ENCODE assay signal across 10 cellular contexts in genomic region chrX:316351-317325, GRCh38. TPM values are rescaled to one million over a fixed set of nuclear protein-coding genes. Genes with fewer than 3 reads are reported as not detected.
DNase-seq lines count a peak whose midpoint lies in the region; ATAC-seq and TF ChIP-seq lines count a peak whose summit lies in the region.
"Had no signal": no experiment of that assay in that cellular context is flagged by ENCODE, and none has a peak within 500 bp of the region (broad histone marks: within the 10 kb centered on the region; RNA-seq: fewer than 3 reads in every experiment).

No MANE protein-coding gene starts in this region.

- TF ChIP-seq CTCF in CD8-positive, alpha-beta T cell (IDR thresholded peaks at IDR 0.05) = no peak

- CTCF ChIA-PET in CD8-positive, alpha-beta T cell (lab: Charles Lee) = no interaction called here

- intact Hi-C loops in CD8-positive, alpha-beta T cell (cut with DNase I, micrococcal nuclease) = no loop called here

- peaks cover 28% of the 10 kb centered on the region for H3K4me1 ChIP-seq in CD8-positive, alpha-beta T cell (ENCODE audit: insufficient read depth, low read length)
- H3K4me1 ChIP-seq in Karpas-422 (ENCODE audit: low read length) = peaks cover 16% of the 10 kb centered on the region
- peaks cover 5 to 8% of the 10 kb centered on the region in 2 donors for H3K4me1 ChIP-seq in neuronal stem cell (ENCODE audit: control insufficient read depth in 2 of 2, insufficient read depth in 1 of 2, low read depth in 1 of 2, low read length in 2 of 2)

- H4K20me1 ChIP-seq in Karpas-422 (ENCODE audit: insufficient read depth, low read depth, low read length) = peaks cover 7% of the 10 kb centered on the region; the same call in 1 of the 2 replicates

- H3K27me3 ChIP-seq in CD8-positive, alpha-beta T cell (ENCODE audit: insufficient read depth, low read length) = no peaks in the 10 kb centered on the region
- H3K27me3 ChIP-seq in Karpas-422 (ENCODE audit: low read length) (no peaks in the 10 kb centered on the region), neuronal stem cell (ENCODE audit: control insufficient read depth in 3 of 3, insufficient read depth in 3 of 3, low read depth in 1 of 3, low read length in 3 of 3) (no peaks in the 10 kb centered on the region)

- no peak overlapping the region for H3K18ac ChIP-seq in neuronal stem cell (ENCODE audit: low read length)

- H3K4me1 Mint-ChIP-seq in CD8-positive, alpha-beta T cell (ENCODE audit: low read depth) = peaks cover 11% of the 10 kb centered on the region
- H3K4me1 Mint-ChIP-seq in effector memory CD8-positive, alpha-beta T cell (ENCODE audit: low read depth in 2 of 2) = peaks cover 11 to 18% of the 10 kb centered on the region in 2 donors

- POLR2A ChIA-PET in CD8-positive, alpha-beta T cell (lab: Charles Lee) = no interaction called here

- H3K4ac ChIP-seq in neuronal stem cell (ENCODE audit: low read length) = no peak overlapping the region

- no peaks in the 10 kb centered on the region for H3K9me3 Mint-ChIP-seq in CD8-positive, alpha-beta T cell
- H3K9me3 Mint-ChIP-seq in effector memory CD8-positive, alpha-beta T cell = no peaks in the 10 kb centered on the region

- peaks cover 25% of the 10 kb centered on the region for H3K36me3 Mint-ChIP-seq in CD8-positive, alpha-beta T cell
- H3K36me3 Mint-ChIP-seq in effector memory CD8-positive, alpha-beta T cell (ENCODE audit: insufficient read depth) = peaks cover 44% of the 10 kb centered on the region

- peaks cover 28% of the 10 kb centered on the region for H3K79me2 ChIP-seq in Karpas-422 (ENCODE audit: low read length)

- H3K23ac ChIP-seq in neuronal stem cell (ENCODE audit: low read depth, low read length, poor library complexity) = no peak overlapping the region

- peaks cover 24% of the 10 kb centered on the region for H3K36me3 ChIP-seq in CD8-positive, alpha-beta T cell (ENCODE audit: insufficient read depth, low read length)
- H3K36me3 ChIP-seq in Karpas-422 (ENCODE audit: insufficient read depth, low read length) (peaks cover 15% of the 10 kb centered on the region), neuronal stem cell (replicated peaks in 1 of 2; ENCODE audit: control insufficient read depth in 2 of 2, insufficient read depth in 2 of 2, low read length in 2 of 2) (peaks cover 29 to 46% of the 10 kb centered on the region in 2 donors)

- no peaks in the 10 kb centered on the region for H3K27me3 Mint-ChIP-seq in CD8-positive, alpha-beta T cell (ENCODE audit: low read depth)
- no peaks in the 10 kb centered on the region for H3K27me3 Mint-ChIP-seq in effector memory CD8-positive, alpha-beta T cell

- no peaks in the 10 kb centered on the region for H3K9me3 ChIP-seq in CD8-positive, alpha-beta T cell (ENCODE audit: low read length)
- no peaks in the 10 kb centered on the region for H3K9me3 ChIP-seq in Karpas-422 (ENCODE audit: low read length)
- peaks cover 0 to 1% of the 10 kb centered on the region in 2 donors for H3K9me3 ChIP-seq in neuronal stem cell (replicated peaks in 1 of 2; ENCODE audit: control insufficient read depth in 2 of 2, insufficient read depth in 1 of 2, low read depth in 1 of 2, low read length in 2 of 2)

- DNase-seq in CD8-positive, alpha-beta T cell = no peak
- no peak for DNase-seq in Karpas-422
- DNase-seq in effector memory CD8-positive, alpha-beta T cell = no peak
- DNase-seq in neuronal stem cell (ENCODE audit: low spot score) = no peak
- no peak for DNase-seq in NCI-H1048 (lab: John Stamatoyannopoulos, UW)
- no peak for DNase-seq in NCI-H2107 (lab: John Stamatoyannopoulos, UW)
- DNase-seq: MM.1S had no signal

- no peak overlapping the region for H3K9ac ChIP-seq in Karpas-422 (ENCODE audit: low read length)
- H3K9ac ChIP-seq in neuronal stem cell (ENCODE audit: low read depth, low read length, poor library complexity) = no peak overlapping the region
- H3K9ac ChIP-seq: GM23248 had no signal

- no peak overlapping the region for H2BK120ac ChIP-seq in neuronal stem cell (ENCODE audit: low read depth, low read length)

- H4K91ac ChIP-seq in neuronal stem cell (ENCODE audit: low read depth, low read length, poor library complexity) = no peak overlapping the region

- ATAC-seq in CD8-positive, alpha-beta T cell = no peak
- ATAC-seq in effector memory CD8-positive, alpha-beta T cell (replicated peaks) = no peak
- ATAC-seq in GM18868 (IDR thresholded peaks at IDR 0.05; ENCODE audit: unreplicated experiment) = no peak
- ATAC-seq in GM19463 (IDR thresholded peaks at IDR 0.05; ENCODE audit: unreplicated experiment) = no peak

- H2AFZ ChIP-seq in Karpas-422 (ENCODE audit: low read length) (no peak overlapping the region), neuronal stem cell (ENCODE audit: low read length) (no peak overlapping the region)
- H2AFZ ChIP-seq: GM23248 had no signal

- H2AK5ac ChIP-seq in neuronal stem cell (ENCODE audit: low read depth, low read length) = peak overlapping the region; percentile 6

- H3K4me3 ChIP-seq in CD8-positive, alpha-beta T cell (ENCODE audit: low read depth, low read length) = no peak overlapping the region
- peak overlapping the region; percentile 25; the same call in 1 of the 2 replicates for H3K4me3 ChIP-seq in Karpas-422 (ENCODE audit: low read length)
- no peak overlapping the region for H3K4me3 ChIP-seq in neuronal stem cell (ENCODE audit: low read length in 2 of 2)

- H4K8ac ChIP-seq in neuronal stem cell (ENCODE audit: low read depth, low read length) = no peak overlapping the region

- H2BK15ac ChIP-seq in neuronal stem cell (ENCODE audit: low read length) = peak overlapping the region; percentile 55

- H3K27ac ChIP-seq in CD8-positive, alpha-beta T cell (ENCODE audit: low read depth, low read length) = no peak overlapping the region
- H3K27ac ChIP-seq in Karpas-422 (ENCODE audit: low read length) (no peak overlapping the region), neuronal stem cell (replicated peaks; ENCODE audit: low read length) (peak overlapping the region; percentile 27)
- H3K27ac ChIP-seq: GM23248 had no signal

- peaks cover 35% of the 10 kb centered on the region for H3K79me1 ChIP-seq in neuronal stem cell (ENCODE audit: low read depth, low read length)

- H2BK5ac ChIP-seq in neuronal stem cell (ENCODE audit: low read length) = no peak overlapping the region

- WGBS in neuronal stem cell (ENCODE audit: extremely low coverage in 2 of 2, insufficient read length in 2 of 2, insufficient replicate concordance in 1 of 2), 2 donors = no CpG with 5 or more reads among the region's 50 CpGs

- no peak overlapping the region for H3K14ac ChIP-seq in neuronal stem cell (ENCODE audit: low read length)

- no peak overlapping the region for H2BK12ac ChIP-seq in neuronal stem cell (ENCODE audit: low read length)

- H3K4me3 Mint-ChIP-seq in CD8-positive, alpha-beta T cell = peak overlapping the region; percentile 49
- peak overlapping the region; percentile 4 to 73 for H3K4me3 Mint-ChIP-seq in effector memory CD8-positive, alpha-beta T cell

- no peak overlapping the region for H3K27ac Mint-ChIP-seq in CD8-positive, alpha-beta T cell
- peak overlapping the region in 1 of 2 donors; percentile 47 for H3K27ac Mint-ChIP-seq in effector memory CD8-positive, alpha-beta T cell

- H3K4me2 ChIP-seq in Karpas-422 (ENCODE audit: low read depth, low read length, poor library complexity, severe bottlenecking) (no peak overlapping the region), neuronal stem cell (ENCODE audit: insufficient read depth, low read length, poor library complexity, severe bottlenecking) (no peak overlapping the region)

- H3K9me2 ChIP-seq in Karpas-422 (replicated peaks; ENCODE audit: insufficient read depth, low read length) = no peaks in the 10 kb centered on the region

RNA-seq across cellular contexts. Expression of gene GTPBP6, which starts 2.0 kb away (rescaled TPM):
- 10 to 100 TPM; 62.2 to 62.5 TPM for total RNA-seq in CD8-positive, alpha-beta T cell
- total RNA-seq in Karpas-422 (2014; rRNA removed; shearing (Covaris generic); ENCODE audit: low replicate concordance) = 19.4 and 57.3 TPM in 2 replicates
- polyA plus RNA-seq in neuronal stem cell (2013, experiment 1 of 2) = 42.2 TPM
- polyA plus RNA-seq in neuronal stem cell (2013, experiment 2 of 2) = 42.0 TPM

RNA-seq across cellular contexts. Expression of gene PLCXD1, which starts 35.5 kb away (rescaled TPM):
- 10 to 100 TPM; 18.3 to 19.3 TPM for total RNA-seq in CD8-positive, alpha-beta T cell
- total RNA-seq in Karpas-422 (2014; rRNA removed; shearing (Covaris generic); ENCODE audit: low replicate concordance) = 49.4 and 69.5 TPM in 2 replicates
- polyA plus RNA-seq in neuronal stem cell (2013, experiment 1 of 2) = 32.6 TPM
- 33.7 TPM for polyA plus RNA-seq in neuronal stem cell (2013, experiment 2 of 2)
